In the genomic region with DNA sequence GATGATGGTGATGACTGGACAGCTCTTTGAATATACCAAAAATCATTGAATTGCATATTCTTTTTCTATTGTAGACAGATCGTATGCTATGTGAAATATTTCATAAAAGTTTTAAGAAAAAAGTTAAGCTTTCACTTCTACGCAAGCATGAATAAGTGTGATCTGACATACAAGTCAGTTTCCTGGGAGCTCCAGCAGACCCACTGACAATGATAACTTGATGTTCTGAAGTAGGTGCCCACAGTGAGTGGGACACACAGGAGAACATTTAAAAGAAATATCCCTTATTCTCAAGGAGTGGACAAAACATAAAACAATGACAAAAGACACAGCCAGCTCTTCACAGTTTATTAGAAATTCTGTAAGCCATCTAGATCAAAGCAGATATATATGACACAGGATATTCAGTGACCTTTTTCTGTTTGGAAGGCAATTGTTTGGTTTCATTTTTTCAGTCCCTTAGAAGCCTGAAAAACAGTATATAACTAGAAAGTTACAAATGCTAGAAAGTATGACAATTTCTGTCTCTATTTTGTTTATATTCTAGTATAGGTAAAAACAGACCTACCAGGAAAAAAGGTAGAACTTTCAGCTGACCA, we compare ENCODE assay signal across 22 cellular contexts.
A peak's percentile ranks its signal among the peaks of the same experiment; 100 is the strongest.
DNase-seq lines count a peak whose midpoint lies in the region; ATAC-seq and TF ChIP-seq lines count a peak whose summit lies in the region.
"Had no signal": no experiment of that assay in that cellular context is flagged by ENCODE, and none has a peak within 500 bp of the region (broad histone marks: within the 10 kb centered on the region; RNA-seq: fewer than 3 reads in every experiment).

No MANE protein-coding gene starts in this region.

- WGBS in right lobe of liver (ENCODE audit: insufficient coverage, low coverage, low lambda C conversion rate, missing lambda C conversion rate), result 97% methylated on average over 2 of the region's 2 CpGs

- no peak for ATAC-seq in activated CD8-positive, alpha-beta T cell treated with anti-CD3 and anti-CD28 coated beads, Interleukin-2, amount 10 ng/mL, durations not matched to agents 7 days and 5 days
- no peak for ATAC-seq in right lobe of liver
- ATAC-seq: GM23338, HepG2, sciatic nerve had no signal

- H3K27me3 Mint-ChIP-seq in activated CD4-positive, alpha-beta T cell treated with anti-CD3 and anti-CD28 coated beads, Interleukin-2, amount 10 ng/mL, durations not matched to agents 24 days and 14 days, result no peaks in the 10 kb centered on the region
- no peaks in the 10 kb centered on the region for H3K27me3 Mint-ChIP-seq in CD4-positive, alpha-beta memory T cell
- no peaks in the 10 kb centered on the region for H3K27me3 Mint-ChIP-seq in activated CD8-positive, alpha-beta T cell treated with anti-CD3 and anti-CD28 coated beads, Interleukin-2, amount 10 ng/mL, durations not matched to agents 7 days and 5 days (ENCODE audit: low read depth)
- no peaks in the 10 kb centered on the region for H3K27me3 Mint-ChIP-seq in immature natural killer cell (ENCODE audit: low read depth in 3 of 3)

- intact Hi-C loops in activated CD4-positive, alpha-beta T cell treated with anti-CD3 and anti-CD28 coated beads, Interleukin-2, amount 10 ng/mL, durations not matched to agents 24 days and 14 days (cut with micrococcal nuclease), result loop anchor here (5.0 kb wide), 2 partner anchors 156 to 201 kb away; a partner anchor contains a TSS
- intact Hi-C loops in CD4-positive, alpha-beta memory T cell (cut with micrococcal nuclease), result loop anchor here (5.0 kb wide), 2 partner anchors 46 to 91 kb away; no protein-coding TSS in a partner anchor
- intact Hi-C loops in right lobe of liver (cut with DNase I), result no loop called here

- H3K4me1 ChIP-seq in CD4-positive, alpha-beta memory T cell (ENCODE audit: insufficient read depth, low read length), result peaks cover 67% of the 10 kb centered on the region
- no peaks in the 10 kb centered on the region for H3K4me1 ChIP-seq in right lobe of liver

- no peak overlapping the region for H3K27ac ChIP-seq in CD4-positive, alpha-beta memory T cell (ENCODE audit: low read depth, low read length)
- H3K27ac ChIP-seq in substantia nigra (ENCODE audit: low read depth, low read length, poor library complexity, severe bottlenecking) (no peak overlapping the region), right lobe of liver (no peak overlapping the region)
- H3K27ac ChIP-seq: thoracic aorta had no signal

- H3K9me3 Mint-ChIP-seq in activated CD4-positive, alpha-beta T cell treated with anti-CD3 and anti-CD28 coated beads, Interleukin-2, amount 10 ng/mL, durations not matched to agents 24 days and 14 days, result no peaks in the 10 kb centered on the region
- H3K9me3 Mint-ChIP-seq in CD4-positive, alpha-beta memory T cell, result no peaks in the 10 kb centered on the region
- no peaks in the 10 kb centered on the region for H3K9me3 Mint-ChIP-seq in activated CD8-positive, alpha-beta T cell treated with anti-CD3 and anti-CD28 coated beads, Interleukin-2, amount 10 ng/mL, durations not matched to agents 7 days and 5 days (ENCODE audit: insufficient read depth)
- no peaks in the 10 kb centered on the region for H3K9me3 Mint-ChIP-seq in immature natural killer cell
- H3K9me3 Mint-ChIP-seq: GM23338 had no signal

- H3K36me3 Mint-ChIP-seq in activated CD4-positive, alpha-beta T cell treated with anti-CD3 and anti-CD28 coated beads, Interleukin-2, amount 10 ng/mL, durations not matched to agents 24 days and 14 days (ENCODE audit: low read depth), result peaks cover 60% of the 10 kb centered on the region
- H3K36me3 Mint-ChIP-seq in CD4-positive, alpha-beta memory T cell, result peaks cover 8 to 35% of the 10 kb centered on the region in 2 donors
- peaks cover 49% of the 10 kb centered on the region for H3K36me3 Mint-ChIP-seq in activated CD8-positive, alpha-beta T cell treated with anti-CD3 and anti-CD28 coated beads, Interleukin-2, amount 10 ng/mL, durations not matched to agents 7 days and 5 days (ENCODE audit: low read depth)
- H3K36me3 Mint-ChIP-seq in immature natural killer cell, result peaks cover 7 to 17% (median 16%) of the 10 kb centered on the region in 3 donors

- H3K4me1 Mint-ChIP-seq in activated CD4-positive, alpha-beta T cell treated with anti-CD3 and anti-CD28 coated beads, Interleukin-2, amount 10 ng/mL, durations not matched to agents 24 days and 14 days, result peaks cover 86% of the 10 kb centered on the region
- peaks cover 55 to 76% (median 67%) of the 10 kb centered on the region in 4 donors for H3K4me1 Mint-ChIP-seq in CD4-positive, alpha-beta memory T cell
- H3K4me1 Mint-ChIP-seq in activated CD8-positive, alpha-beta T cell treated with anti-CD3 and anti-CD28 coated beads, Interleukin-2, amount 10 ng/mL, durations not matched to agents 7 days and 5 days (ENCODE audit: low read depth), result peaks cover 90% of the 10 kb centered on the region
- peaks cover 78 to 86% of the 10 kb centered on the region in 2 donors for H3K4me1 Mint-ChIP-seq in immature natural killer cell
- H3K4me1 Mint-ChIP-seq: GM23338 had no signal

- in situ Hi-C loops in KBM-7 (cut with MboI; ENCODE audit: low pct_unique_long_range_greater_than_20kb, low sequenced_read_pairs), result no loop called here

- no peak for TF ChIP-seq POLR2A in right lobe of liver (IDR thresholded peaks at IDR 0.05)

- POLR2A ChIA-PET in CD4-positive, alpha-beta memory T cell (lab: Charles Lee; ENCODE audit: partially characterized antibody), result interaction anchor here (0.8 to 2.2 kb wide), 4 partner anchors 9 to 47 kb away, joined by 4 to 11 read pairs (median 8); no protein-coding TSS in a partner anchor
- POLR2A ChIA-PET in activated CD8-positive, alpha-beta T cell treated with anti-CD3 and anti-CD28 coated beads, Interleukin-2, amount 10 ng/mL, durations not matched to agents 7 days and 5 days (lab: Charles Lee), result interaction anchor here (1.0 to 2.7 kb wide), 11 partner anchors 13 to 102 kb away, joined by 3 to 32 read pairs (median 7); a partner anchor contains a TSS

- no peaks in the 10 kb centered on the region for H3K9me3 ChIP-seq in CD4-positive, alpha-beta memory T cell (ENCODE audit: control insufficient read depth in 1 of 2, low read length in 2 of 2)
- H3K9me3 ChIP-seq in right lobe of liver, result no peaks in the 10 kb centered on the region
- H3K9me3 ChIP-seq: thoracic aorta had no signal

- TF ChIP-seq CTCF in right lobe of liver (IDR thresholded peaks at IDR 0.05), result no peak

- peak; percentile 66 for DNase-seq in activated CD4-positive, alpha-beta T cell treated with anti-CD3 and anti-CD28 coated beads, Interleukin-2, amount 10 ng/mL, durations not matched to agents 24 days and 14 days
- DNase-seq in activated CD4-positive, alpha-beta T cell treated with anti-CD3 and anti-CD28 coated beads for 1 hour, result no peak
- DNase-seq in CD4-positive, alpha-beta memory T cell, result no peak
- no peak for DNase-seq in activated CD8-positive, alpha-beta T cell treated with anti-CD3 and anti-CD28 coated beads, Interleukin-2, amount 10 ng/mL, durations not matched to agents 7 days and 5 days
- DNase-seq in immature natural killer cell, result no peak
- DNase-seq in substantia nigra (lab: John Stamatoyannopoulos, UW), result no peak
- DNase-seq in right lobe of liver, result no peak
- DNase-seq in KBM-7, result no peak
- DNase-seq: activated CD4-positive, alpha-beta T cell treated with anti-CD3 and anti-CD28 coated beads for 4 hours; dermis blood vessel endothelial cell; Kasumi-1; MV-4-11; NCI-H1436 treated with DMSO at 0.1 percent for 48 hours; NCI-H446; NCI-H774; RPMI8226; stimulated activated CD4-positive, alpha-beta T cell treated with anti-CD3 and anti-CD28 coated beads, Interleukin-12 subunit alpha, Interleukin-12 subunit beta, amount 100 ng/mL, for 4 hours; stimulated activated CD4-positive, alpha-beta T cell treated with anti-CD3 and anti-CD28 coated beads, Interleukin-4, amount 100 ng/mL, for 1 hour had no signal

- peaks cover 5% of the 10 kb centered on the region for H3K36me3 ChIP-seq in CD4-positive, alpha-beta memory T cell (ENCODE audit: insufficient read depth, low read length)
- peaks cover 0 to 4% (median 3%) of the 10 kb centered on the region in 4 donors for H3K36me3 ChIP-seq in right lobe of liver

- CTCF ChIA-PET in CD4-positive, alpha-beta memory T cell (lab: Charles Lee; ENCODE audit: partially characterized antibody), result interaction anchor here (0.8 to 1.9 kb wide), 5 partner anchors 9 to 102 kb away, joined by 4 to 6 read pairs (median 6); no protein-coding TSS in a partner anchor
- CTCF ChIA-PET in activated CD8-positive, alpha-beta T cell treated with anti-CD3 and anti-CD28 coated beads, Interleukin-2, amount 10 ng/mL, durations not matched to agents 7 days and 5 days (lab: Charles Lee), result interaction anchor here (1.0 to 2.4 kb wide), 14 partner anchors 9 to 304 kb away, joined by 3 to 7 read pairs (median 4); no protein-coding TSS in a partner anchor

- no peak overlapping the region for H3K4me3 ChIP-seq in CD4-positive, alpha-beta memory T cell (ENCODE audit: low read length in 2 of 2)
- H3K4me3 ChIP-seq in right lobe of liver, result no peak overlapping the region
- H3K4me3 ChIP-seq: GM23338, thoracic aorta had no signal

- H3K27me3 ChIP-seq in CD4-positive, alpha-beta memory T cell (ENCODE audit: insufficient read depth, low read length), result no peaks in the 10 kb centered on the region
- no peaks in the 10 kb centered on the region for H3K27me3 ChIP-seq in right lobe of liver

- peak overlapping the region; percentile 99 for H3K27ac Mint-ChIP-seq in activated CD4-positive, alpha-beta T cell treated with anti-CD3 and anti-CD28 coated beads, Interleukin-2, amount 10 ng/mL, durations not matched to agents 24 days and 14 days
- peak overlapping the region; percentile 44 to 89 (median 85) for H3K27ac Mint-ChIP-seq in CD4-positive, alpha-beta memory T cell
- peak overlapping the region; percentile 90 for H3K27ac Mint-ChIP-seq in activated CD8-positive, alpha-beta T cell treated with anti-CD3 and anti-CD28 coated beads, Interleukin-2, amount 10 ng/mL, durations not matched to agents 7 days and 5 days
- H3K27ac Mint-ChIP-seq in immature natural killer cell, result peak overlapping the region; percentile 78 to 96 (median 92)
- H3K27ac Mint-ChIP-seq: GM23338 had no signal

- H3K4me3 Mint-ChIP-seq in activated CD4-positive, alpha-beta T cell treated with anti-CD3 and anti-CD28 coated beads, Interleukin-2, amount 10 ng/mL, durations not matched to agents 24 days and 14 days, result peak overlapping the region; percentile 77
- H3K4me3 Mint-ChIP-seq in CD4-positive, alpha-beta memory T cell, result peak overlapping the region in 7 of 8 donors; percentile 22 to 87 (median 70)
- H3K4me3 Mint-ChIP-seq in activated CD8-positive, alpha-beta T cell treated with anti-CD3 and anti-CD28 coated beads, Interleukin-2, amount 10 ng/mL, durations not matched to agents 7 days and 5 days, result peak overlapping the region; percentile 45
- peak overlapping the region; percentile 19 to 79 (median 64) for H3K4me3 Mint-ChIP-seq in immature natural killer cell
- H3K4me3 Mint-ChIP-seq: GM23338 had no signal

Comparison
In these comparisons a context has a peak if more than half of its experiments do, and no peak if none do; other contexts are left out.
1. intact Hi-C loops: an anchor here in activated CD4-positive, alpha-beta T cell treated with anti-CD3 and anti-CD28 coated beads, Interleukin-2, amount 10 ng/mL, durations not matched to agents 24 days and 14 days (5.0 kb wide) and CD4-positive, alpha-beta memory T cell (5.0 kb wide); none called in right lobe of liver.